In the genomic region with DNA sequence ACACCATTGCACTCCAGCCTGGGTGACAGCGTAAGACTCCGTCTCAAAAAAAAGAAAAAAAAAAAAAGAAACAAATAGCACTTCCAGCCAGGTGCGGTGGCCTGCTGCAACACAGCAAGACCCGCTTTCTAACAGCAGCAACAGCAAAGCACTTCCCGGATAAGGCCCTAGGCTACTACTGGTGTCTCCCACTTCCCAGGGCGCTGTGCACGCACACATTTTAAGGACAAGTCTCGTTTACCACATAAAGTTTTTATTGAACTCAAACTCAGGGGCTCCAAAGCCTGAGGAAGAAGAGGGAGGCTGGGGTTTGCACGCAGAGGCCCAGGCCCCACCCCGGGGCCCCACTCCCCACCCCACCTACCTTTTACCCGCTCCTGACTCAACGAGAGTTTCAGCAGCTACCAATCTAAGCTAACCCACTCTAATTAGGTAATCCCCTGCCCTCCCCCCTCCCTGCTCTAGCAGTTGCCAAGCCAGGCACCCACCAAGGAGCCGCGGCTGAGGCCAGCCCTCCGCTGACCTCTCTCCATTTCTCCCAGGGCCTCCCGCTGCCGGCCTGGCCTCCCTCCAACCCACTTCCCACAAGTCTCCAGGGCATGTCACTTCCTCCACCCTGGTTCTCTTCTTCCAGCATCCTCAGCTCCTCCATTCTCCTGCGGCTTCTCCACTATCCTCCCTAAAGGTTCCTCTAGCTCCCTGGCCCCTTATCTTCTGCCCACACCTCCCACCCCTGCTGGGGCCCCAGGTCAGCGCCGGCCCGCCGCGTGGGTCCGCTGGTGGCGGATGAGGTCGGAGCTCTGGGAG, we compare ENCODE assay signal across 1 cellular context.
TF ChIP-seq lines count a peak whose summit lies in the region.

No MANE protein-coding gene starts in this region.

TF ChIP-seq in HepG2, 621 proteins besides CTCF, POLR2A, EP300 and RAD21 (continued from another document):
- no peak for TF ChIP-seq TARDBP (CRISPR knock-in tag; IDR thresholded peaks at IDR 0.05)
- TF ChIP-seq, protein P1, sequence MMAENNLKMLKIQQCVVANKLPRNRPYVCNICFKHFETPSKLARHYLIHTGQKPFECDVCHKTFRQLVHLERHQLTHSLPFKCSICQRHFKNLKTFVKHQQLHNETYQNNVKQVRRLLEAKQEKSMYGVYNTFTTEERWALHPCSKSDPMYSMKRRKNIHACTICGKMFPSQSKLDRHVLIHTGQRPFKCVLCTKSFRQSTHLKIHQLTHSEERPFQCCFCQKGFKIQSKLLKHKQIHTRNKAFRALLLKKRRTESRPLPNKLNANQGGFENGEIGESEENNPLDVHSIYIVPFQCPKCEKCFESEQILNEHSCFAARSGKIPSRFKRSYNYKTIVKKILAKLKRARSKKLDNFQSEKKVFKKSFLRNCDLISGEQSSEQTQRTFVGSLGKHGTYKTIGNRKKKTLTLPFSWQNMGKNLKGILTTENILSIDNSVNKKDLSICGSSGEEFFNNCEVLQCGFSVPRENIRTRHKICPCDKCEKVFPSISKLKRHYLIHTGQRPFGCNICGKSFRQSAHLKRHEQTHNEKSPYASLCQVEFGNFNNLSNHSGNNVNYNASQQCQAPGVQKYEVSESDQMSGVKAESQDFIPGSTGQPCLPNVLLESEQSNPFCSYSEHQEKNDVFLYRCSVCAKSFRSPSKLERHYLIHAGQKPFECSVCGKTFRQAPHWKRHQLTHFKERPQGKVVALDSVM (CRISPR knock-in tag; IDR thresholded peaks at IDR 0.05) = no peak
- TF ChIP-seq USF2 (IDR thresholded peaks at IDR 0.05; ENCODE audit: low read depth, low read length) = no peak
- no peak for TF ChIP-seq USF2 (CRISPR knock-in tag; IDR thresholded peaks at IDR 0.05; ENCODE audit: borderline replicate concordance)
- TF ChIP-seq, protein P2, sequence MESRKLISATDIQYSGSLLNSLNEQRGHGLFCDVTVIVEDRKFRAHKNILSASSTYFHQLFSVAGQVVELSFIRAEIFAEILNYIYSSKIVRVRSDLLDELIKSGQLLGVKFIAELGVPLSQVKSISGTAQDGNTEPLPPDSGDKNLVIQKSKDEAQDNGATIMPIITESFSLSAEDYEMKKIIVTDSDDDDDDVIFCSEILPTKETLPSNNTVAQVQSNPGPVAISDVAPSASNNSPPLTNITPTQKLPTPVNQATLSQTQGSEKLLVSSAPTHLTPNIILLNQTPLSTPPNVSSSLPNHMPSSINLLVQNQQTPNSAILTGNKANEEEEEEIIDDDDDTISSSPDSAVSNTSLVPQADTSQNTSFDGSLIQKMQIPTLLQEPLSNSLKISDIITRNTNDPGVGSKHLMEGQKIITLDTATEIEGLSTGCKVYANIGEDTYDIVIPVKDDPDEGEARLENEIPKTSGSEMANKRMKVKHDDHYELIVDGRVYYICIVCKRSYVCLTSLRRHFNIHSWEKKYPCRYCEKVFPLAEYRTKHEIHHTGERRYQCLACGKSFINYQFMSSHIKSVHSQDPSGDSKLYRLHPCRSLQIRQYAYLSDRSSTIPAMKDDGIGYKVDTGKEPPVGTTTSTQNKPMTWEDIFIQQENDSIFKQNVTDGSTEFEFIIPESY (CRISPR knock-in tag; IDR thresholded peaks at IDR 0.05) = peak; percentile 77
- no peak for TF ChIP-seq JUND (CRISPR knock-in tag; IDR thresholded peaks at IDR 0.05)
- no peak for TF ChIP-seq HHEX (CRISPR knock-in tag; IDR thresholded peaks at IDR 0.05)
- TF ChIP-seq RFXANK (CRISPR knock-in tag; IDR thresholded peaks at IDR 0.05) = no peak
- no peak for TF ChIP-seq ELF1 (CRISPR knock-in tag; IDR thresholded peaks at IDR 0.05)
- TF ChIP-seq, protein P3, sequence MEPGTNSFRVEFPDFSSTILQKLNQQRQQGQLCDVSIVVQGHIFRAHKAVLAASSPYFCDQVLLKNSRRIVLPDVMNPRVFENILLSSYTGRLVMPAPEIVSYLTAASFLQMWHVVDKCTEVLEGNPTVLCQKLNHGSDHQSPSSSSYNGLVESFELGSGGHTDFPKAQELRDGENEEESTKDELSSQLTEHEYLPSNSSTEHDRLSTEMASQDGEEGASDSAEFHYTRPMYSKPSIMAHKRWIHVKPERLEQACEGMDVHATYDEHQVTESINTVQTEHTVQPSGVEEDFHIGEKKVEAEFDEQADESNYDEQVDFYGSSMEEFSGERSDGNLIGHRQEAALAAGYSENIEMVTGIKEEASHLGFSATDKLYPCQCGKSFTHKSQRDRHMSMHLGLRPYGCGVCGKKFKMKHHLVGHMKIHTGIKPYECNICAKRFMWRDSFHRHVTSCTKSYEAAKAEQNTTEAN (CRISPR knock-in tag; conservative IDR thresholded peaks at IDR 0.05) = no peak
- TF ChIP-seq ATAD3A (CRISPR knock-in tag; IDR thresholded peaks at IDR 0.05) = no peak
- no peak for TF ChIP-seq ZNF563 (CRISPR knock-in tag; IDR thresholded peaks at IDR 0.05)
- no peak for TF ChIP-seq PRMT3 (CRISPR knock-in tag; IDR thresholded peaks at IDR 0.05; ENCODE audit: borderline replicate concordance, low read depth)
- TF ChIP-seq PLRG1 (conservative IDR thresholded peaks at IDR 0.05) = no peak
- TF ChIP-seq SALL2 (CRISPR knock-in tag; IDR thresholded peaks at IDR 0.05) = no peak
- no peak for TF ChIP-seq FOSL1 (CRISPR knock-in tag; IDR thresholded peaks at IDR 0.05; ENCODE audit: borderline replicate concordance)
